In the genomic region with DNA sequence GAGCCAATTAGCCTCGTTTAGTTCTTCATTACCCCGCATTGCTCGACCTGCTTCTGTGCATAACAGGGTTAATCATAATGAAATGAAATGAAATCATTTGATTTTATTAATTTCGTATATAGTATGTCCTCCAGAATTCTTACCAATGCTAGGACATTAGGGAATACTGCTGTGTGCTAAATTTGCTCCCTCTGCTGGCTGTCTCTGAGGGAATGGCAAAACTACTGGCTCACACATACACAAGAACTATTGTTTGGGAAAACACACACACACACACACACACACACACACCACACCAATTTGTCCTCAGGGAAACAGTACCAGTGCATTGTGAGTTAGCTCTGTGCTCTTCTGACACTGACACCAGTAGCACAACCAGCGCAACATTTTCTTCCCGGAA, we compare ENCODE assay signal across 9 cellular contexts.
A peak's percentile ranks its signal among the peaks of the same experiment; 100 is the strongest.
DNase-seq lines count a peak whose midpoint lies in the region; ATAC-seq and TF ChIP-seq lines count a peak whose summit lies in the region.
"Had no signal": no experiment of that assay in that cellular context is flagged by ENCODE, and none has a peak within 500 bp of the region (broad histone marks: within the 10 kb centered on the region; RNA-seq: fewer than 3 reads in every experiment).

No MANE protein-coding gene starts in this region.

- H3K36me3 ChIP-seq in thyroid gland = no peaks in the 10 kb centered on the region
- H3K36me3 ChIP-seq: BLaER1 treated with 17β-estradiol and CSF1 and Interleukin-3, amounts not matched to agents 10 nM and 100 nM had no signal

- no peak for ATAC-seq in HG03039 (IDR thresholded peaks at IDR 0.05; ENCODE audit: unreplicated experiment)
- no peak for ATAC-seq in HG02970 (IDR thresholded peaks at IDR 0.05; ENCODE audit: low FRiP score, unreplicated experiment)

- no peaks in the 10 kb centered on the region for H3K27me3 ChIP-seq in thyroid gland
- H3K27me3 ChIP-seq: BLaER1 treated with 17β-estradiol and CSF1 and Interleukin-3, amounts not matched to agents 10 nM and 100 nM had no signal

- intact Hi-C loops in thyroid gland (cut with DNase I) = no loop called here

- 84 to 85% methylated on average over 6 of the region's 6 CpGs for WGBS in thyroid gland, 2 donors

- H3K4me3 ChIP-seq in thyroid gland (replicated peaks in 1 of 3) = no peak overlapping the region
- H3K4me3 ChIP-seq: BLaER1 treated with 17β-estradiol and CSF1 and Interleukin-3, amounts not matched to agents 10 nM and 100 nM had no signal

- peak; percentile 17 for DNase-seq in NCI-H82 (lab: John Stamatoyannopoulos, UW)
- no peak for DNase-seq in NCI-H82 treated with DMSO at 0.1 percent for 48 hours (lab: John Stamatoyannopoulos, UW; ENCODE audit: unreplicated experiment)
- DNase-seq in amygdala (lab: John Stamatoyannopoulos, UW) = peak in 41 of 56 donors; percentile 6 to 78 (median 29)
- peak; percentile 38 for DNase-seq in iPS DF 19.7 (ENCODE audit: low read depth, low spot score)
- peak; percentile 5 to 8 for DNase-seq in thyroid gland
- DNase-seq in NCI-H2171 treated with DMSO at 0.1 percent for 48 hours (lab: John Stamatoyannopoulos, UW) = no peak

- no peaks in the 10 kb centered on the region for H3K4me1 ChIP-seq in thyroid gland

- TF ChIP-seq POLR2A in thyroid gland (IDR thresholded peaks at IDR 0.05) = no peak

- H3K27ac ChIP-seq in thyroid gland = no peak overlapping the region
- H3K27ac ChIP-seq: BLaER1 treated with 17β-estradiol and CSF1 and Interleukin-3, amounts not matched to agents 10 nM and 100 nM had no signal

- peak in 3 of 6 experiments; percentile 25 to 44 (median 39) for TF ChIP-seq CTCF in thyroid gland (IDR thresholded peaks at IDR 0.05)

- H3K9me3 ChIP-seq in thyroid gland = no peaks in the 10 kb centered on the region

Comparison
In these comparisons a context has a peak if more than half of its experiments do, and no peak if none do; other contexts are left out.
1. DNase-seq: peak in NCI-H82 (single experiment), amygdala (41 of 56), iPS DF 19.7 (single experiment) and thyroid gland (2 of 2); none in NCI-H82 treated with DMSO at 0.1 percent for 48 hours (single experiment) and NCI-H2171 treated with DMSO at 0.1 percent for 48 hours (single experiment).